In the genomic region with DNA sequence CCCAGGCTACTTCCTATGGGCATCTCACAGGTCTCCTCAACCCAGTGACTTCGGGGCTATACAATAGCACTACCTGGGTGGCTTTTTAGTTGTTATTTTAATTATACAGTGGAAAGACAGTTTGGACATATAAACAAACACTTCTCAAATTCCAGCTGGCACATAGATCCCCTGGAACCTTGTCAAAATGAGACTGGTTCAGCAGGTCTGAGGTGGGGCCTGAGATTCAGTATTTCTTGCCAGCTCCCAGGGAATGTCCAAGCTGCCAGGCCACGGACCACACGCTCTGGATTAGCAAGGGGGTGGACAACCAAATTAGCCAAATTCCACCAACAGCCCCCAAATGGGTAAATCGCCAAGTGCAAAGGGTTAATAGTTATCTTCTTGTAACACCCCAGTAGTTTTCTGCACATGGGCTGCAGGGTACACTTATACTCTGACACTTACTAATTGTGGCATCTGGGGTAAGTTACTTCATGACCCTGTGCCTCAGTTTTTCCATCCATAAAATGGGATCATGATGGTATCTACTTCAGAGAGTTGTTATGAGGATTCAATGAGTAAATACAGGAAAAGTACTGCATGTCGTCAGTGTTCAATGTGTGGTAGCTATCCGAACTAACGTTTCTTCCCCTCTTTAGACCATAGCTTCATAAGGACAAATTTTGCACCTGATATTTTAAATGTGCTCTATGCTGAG, we compare ENCODE assay signal across 15 cellular contexts.
"Had no signal": no experiment of that assay in that cellular context is flagged by ENCODE, and none has a peak within 500 bp of the region (broad histone marks: within the 10 kb centered on the region; RNA-seq: fewer than 3 reads in every experiment).

No MANE protein-coding gene starts in this region.

- H3K27me3 ChIP-seq: colonic mucosa, gastrocnemius medialis, uterus had no signal

- H3K27me3 Mint-ChIP-seq: activated CD4-positive, alpha-beta T cell treated with anti-CD3 and anti-CD28 coated beads, Interleukin-2, amount 10 ng/mL, durations not matched to agents 7 days and 5 days; activated naive CD4-positive, alpha-beta T cell treated with anti-CD3 and anti-CD28 coated beads, Interleukin-2, amount 10 ng/mL, durations not matched to agents 7 days and 5 days; activated T-helper 17 cell treated with anti-CD3 and anti-CD28 coated beads, Interleukin-2, amount 50 U/mL, for 72 hours; stimulated activated naive CD8-positive, alpha-beta T cell treated with anti-CD3 and anti-CD28 coated beads, Interleukin-15, Interleukin-2, amounts not matched to agents 100 ng/mL and 50 ng/mL, for 24 hours had no signal

- H3K27ac ChIP-seq: colonic mucosa, gastrocnemius medialis, pancreas, thoracic aorta, uterus had no signal

- H3K4me1 Mint-ChIP-seq: activated CD4-positive, alpha-beta T cell treated with anti-CD3 and anti-CD28 coated beads, Interleukin-2, amount 10 ng/mL, durations not matched to agents 7 days and 5 days; activated naive CD4-positive, alpha-beta T cell treated with anti-CD3 and anti-CD28 coated beads, Interleukin-2, amount 10 ng/mL, durations not matched to agents 7 days and 5 days; activated T-helper 17 cell treated with anti-CD3 and anti-CD28 coated beads, Interleukin-2, amount 50 U/mL, for 72 hours; neural crest cell had no signal

- H3K36me3 Mint-ChIP-seq: activated naive CD4-positive, alpha-beta T cell treated with anti-CD3 and anti-CD28 coated beads, Interleukin-2, amount 10 ng/mL, durations not matched to agents 7 days and 5 days had no signal

- H3K36me3 ChIP-seq: colonic mucosa, gastrocnemius medialis, pancreas, thoracic aorta, uterus had no signal

- DNase-seq: activated CD4-positive, alpha-beta T cell treated with anti-CD3 and anti-CD28 coated beads, Interleukin-2, amount 10 ng/mL, durations not matched to agents 7 days and 5 days; activated CD4-positive, CD25-positive, alpha-beta regulatory T cell; activated CD8-positive, alpha-beta memory T cell treated with anti-CD3 and anti-CD28 coated beads for 24 hours; activated naive CD4-positive, alpha-beta T cell treated with anti-CD3 and anti-CD28 coated beads, Interleukin-2, amount 10 ng/mL, durations not matched to agents 7 days and 5 days; colonic mucosa; effector CD4-positive, alpha-beta T cell; gastrocnemius medialis; hippocampal formation; pancreas; stimulated activated CD4-positive, alpha-beta T cell treated with anti-CD3 and anti-CD28 coated beads, Interleukin-4, amount 100 ng/mL, for 24 hours; uterus had no signal

- H3K4me3 ChIP-seq: colonic mucosa, gastrocnemius medialis, pancreas, thoracic aorta, uterus had no signal

- H3K9me3 ChIP-seq: colonic mucosa, gastrocnemius medialis, pancreas, thoracic aorta, uterus had no signal

- H3K4me1 ChIP-seq: colonic mucosa, gastrocnemius medialis, pancreas, uterus had no signal

- H3K9me3 Mint-ChIP-seq: activated CD4-positive, alpha-beta T cell treated with anti-CD3 and anti-CD28 coated beads, Interleukin-2, amount 10 ng/mL, durations not matched to agents 7 days and 5 days; neural crest cell; stimulated activated naive CD8-positive, alpha-beta T cell treated with anti-CD3 and anti-CD28 coated beads, Interleukin-15, Interleukin-2, amounts not matched to agents 100 ng/mL and 50 ng/mL, for 24 hours had no signal

- ATAC-seq: activated T-helper 17 cell treated with anti-CD3 and anti-CD28 coated beads, Interleukin-2, amount 50 U/mL, for 72 hours; gastrocnemius medialis; pancreas had no signal

- FAIRE-seq: pancreas had no signal

- H3K4me3 Mint-ChIP-seq: activated CD4-positive, alpha-beta T cell treated with anti-CD3 and anti-CD28 coated beads, Interleukin-2, amount 10 ng/mL, durations not matched to agents 7 days and 5 days; activated naive CD4-positive, alpha-beta T cell treated with anti-CD3 and anti-CD28 coated beads, Interleukin-2, amount 10 ng/mL, durations not matched to agents 7 days and 5 days; activated T-helper 17 cell treated with anti-CD3 and anti-CD28 coated beads, Interleukin-2, amount 50 U/mL, for 72 hours; neural crest cell; stimulated activated naive CD8-positive, alpha-beta T cell treated with anti-CD3 and anti-CD28 coated beads, Interleukin-15, Interleukin-2, amounts not matched to agents 100 ng/mL and 50 ng/mL, for 24 hours had no signal

- H3K27ac Mint-ChIP-seq: activated CD4-positive, alpha-beta T cell treated with anti-CD3 and anti-CD28 coated beads, Interleukin-2, amount 10 ng/mL, durations not matched to agents 7 days and 5 days; activated naive CD4-positive, alpha-beta T cell treated with anti-CD3 and anti-CD28 coated beads, Interleukin-2, amount 10 ng/mL, durations not matched to agents 7 days and 5 days; activated T-helper 17 cell treated with anti-CD3 and anti-CD28 coated beads, Interleukin-2, amount 50 U/mL, for 72 hours; stimulated activated naive CD8-positive, alpha-beta T cell treated with anti-CD3 and anti-CD28 coated beads, Interleukin-15, Interleukin-2, amounts not matched to agents 100 ng/mL and 50 ng/mL, for 24 hours had no signal
